In the genomic region with DNA sequence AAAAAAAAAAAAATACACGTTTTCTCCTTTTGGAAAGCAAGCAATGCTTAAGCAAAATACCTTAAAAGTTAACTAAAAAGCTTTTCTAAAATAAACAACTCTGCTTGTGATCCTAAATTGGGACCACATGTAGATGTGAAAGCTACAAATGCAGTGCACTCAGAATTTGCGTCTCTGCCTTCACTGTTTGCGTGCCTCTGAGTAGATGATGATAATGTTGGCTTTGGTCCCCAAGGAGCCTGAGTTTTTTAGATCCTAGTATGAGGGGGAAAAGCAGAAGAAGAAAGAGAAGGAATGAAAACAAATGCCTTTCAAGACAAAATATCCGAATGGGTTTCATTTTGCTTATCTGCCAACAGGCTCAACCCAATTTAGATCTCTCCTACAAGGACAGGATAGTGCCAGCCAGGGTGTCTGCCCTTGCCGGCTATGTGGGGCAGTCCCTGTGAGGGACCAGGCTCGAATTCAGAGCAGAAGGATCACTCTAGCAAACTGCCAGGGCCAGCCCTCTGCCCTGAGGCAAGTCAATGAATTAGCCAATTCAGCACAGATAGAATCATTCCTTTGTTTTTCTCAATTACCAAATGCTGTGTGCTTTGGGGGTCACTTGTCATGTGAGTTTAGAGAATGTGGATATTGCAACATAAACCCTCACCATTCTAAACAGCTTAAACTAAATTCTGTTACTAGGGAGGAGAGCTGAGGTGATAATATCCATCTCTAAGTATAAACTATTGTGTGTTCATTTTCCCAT, we compare ENCODE assay signal across 10 cellular contexts. TPM values are rescaled to one million over a fixed set of nuclear protein-coding genes. Genes with fewer than 3 reads are reported as not detected.
DNase-seq lines count a peak whose midpoint lies in the region; ATAC-seq, FAIRE-seq and TF ChIP-seq lines count a peak whose summit lies in the region.
"Had no signal": no experiment of that assay in that cellular context is flagged by ENCODE, and none has a peak within 500 bp of the region (broad histone marks: within the 10 kb centered on the region; RNA-seq: fewer than 3 reads in every experiment).

No MANE protein-coding gene starts in this region.

- no peak overlapping the region for H3K23ac ChIP-seq in H1 (ENCODE audit: insufficient read length)

- H3K4me3 Mint-ChIP-seq in stimulated activated effector memory CD8-positive, alpha-beta T cell treated with anti-CD3 and anti-CD28 coated beads, Interleukin-12 subunit alpha, Interleukin-12 subunit beta, amount 100 ng/mL, for 72 hours: no peak overlapping the region

- DNase-seq in A549 (ENCODE audit: low read depth in 1 of 2, low spot score in 1 of 2) (no peak), HuH-7.5 (ENCODE audit: low spot score) (peak; percentile 16), H1 (ENCODE audit: low read depth in 1 of 2, low spot score in 2 of 2) (no peak), activated T-cell treated with anti-CD3 and anti-CD28 coated beads for 4 hours (no peak), SKM-1 (lab: John Stamatoyannopoulos, UW; ENCODE audit: unreplicated experiment) (no peak)
- no peak for DNase-seq in activated T-cell treated with anti-CD3 and anti-CD28 coated beads, Interleukin-2, amount 50 U/mL, for 48 hours
- no peak for DNase-seq in stimulated activated effector memory CD8-positive, alpha-beta T cell treated with anti-CD3 and anti-CD28 coated beads, Interleukin-12 subunit alpha, Interleukin-12 subunit beta, amount 100 ng/mL, for 72 hours (ENCODE audit: low spot score in 2 of 2)
- DNase-seq: stimulated activated CD4-positive, alpha-beta T cell treated with anti-CD3 and anti-CD28 coated beads, Interleukin-12 subunit alpha, Interleukin-12 subunit beta, amount 100 ng/mL, for 4 hours had no signal

- no peak overlapping the region for H3K4me3 ChIP-seq in A549
- no peak overlapping the region for H3K4me3 ChIP-seq in H1 (ENCODE audit: extremely low read depth in 1 of 4, insufficient read depth in 2 of 4, low read depth in 3 of 4, low read length in 4 of 4)
- H3K4me3 ChIP-seq in liver (ENCODE audit: low read depth in 1 of 3, low read length in 3 of 3): no peak overlapping the region

- TF ChIP-seq EP300 in A549 (IDR thresholded peaks at IDR 0.05) (no peak), H1 (IDR thresholded peaks at IDR 0.05; ENCODE audit: borderline replicate concordance in 1 of 2, low read depth in 2 of 2, low read length in 2 of 2) (no peak)

- no peak overlapping the region for H2BK120ac ChIP-seq in H1 (replicated peaks; ENCODE audit: low read depth, low read length)

- no peak overlapping the region for H2BK5ac ChIP-seq in H1 (ENCODE audit: low read depth, low read length)

- H3K9ac ChIP-seq in H1 (replicated peaks in 1 of 4; ENCODE audit: extremely low read depth in 1 of 4, low read depth in 3 of 4, low read length in 3 of 4) (no peak overlapping the region), liver (ENCODE audit: low read depth in 1 of 2, low read length in 2 of 2) (no peak overlapping the region)

- H3K4me1 Mint-ChIP-seq in stimulated activated effector memory CD8-positive, alpha-beta T cell treated with anti-CD3 and anti-CD28 coated beads, Interleukin-12 subunit alpha, Interleukin-12 subunit beta, amount 100 ng/mL, for 72 hours: no peaks in the 10 kb centered on the region

- no peak overlapping the region for H4K8ac ChIP-seq in H1 (ENCODE audit: extremely low read depth, insufficient read depth, low read length)

- no peak overlapping the region for H2AK5ac ChIP-seq in H1 (ENCODE audit: low read depth, low read length)

- H4K5ac ChIP-seq in H1 (ENCODE audit: insufficient read length, low read depth, low read length): no peak overlapping the region

- no peak overlapping the region for H2AFZ ChIP-seq in H1 (ENCODE audit: low read length)

- no peak overlapping the region for H3K56ac ChIP-seq in H1 (replicated peaks; ENCODE audit: insufficient read length, low read depth, low read length)

- H3K79me1 ChIP-seq in H1 (ENCODE audit: low read depth, low read length): no peaks in the 10 kb centered on the region

- H3K9me3 ChIP-seq in A549 (no peaks in the 10 kb centered on the region), H1 (ENCODE audit: insufficient read depth in 2 of 2, low read depth in 1 of 2, low read length in 1 of 2) (no peaks in the 10 kb centered on the region), liver (ENCODE audit: control insufficient read depth in 4 of 4, low read length in 3 of 4) (no peaks in the 10 kb centered on the region)

- FAIRE-seq in A549 (lab: Jason Lieb, UNC) (peak; percentile 56), H1 (lab: Jason Lieb, UNC) (peak; percentile 24)

- POLR2A ChIA-PET in A549 (lab: Yijun Ruan, JAX): no interaction called here
- POLR2A ChIA-PET in H1 (lab: Charles Lee; ENCODE audit: partially characterized antibody): interaction anchor here (0.9 to 2.1 kb wide), 4 partner anchors 16 to 29 kb away, joined by 3 to 5 read pairs (median 4); a partner anchor contains a TSS

- TF ChIP-seq CTCF in A549 (IDR thresholded peaks at IDR 0.05): no peak
- TF ChIP-seq CTCF in H1 (IDR thresholded peaks at IDR 0.05; ENCODE audit: control extremely low read depth in 1 of 3, insufficient read depth in 1 of 3, low read depth in 1 of 3, low read length in 3 of 3): no peak
- TF ChIP-seq CTCF in liver (IDR thresholded peaks at IDR 0.05; ENCODE audit: low read depth, low read length, missing input control): no peak

- H3K27me3 ChIP-seq in H1 (replicated peaks in 1 of 4; ENCODE audit: control insufficient read depth in 3 of 4, extremely low read depth in 1 of 4, insufficient read depth in 3 of 4, low read length in 3 of 4): no peaks in the 10 kb centered on the region
- no peaks in the 10 kb centered on the region for H3K27me3 ChIP-seq in liver (ENCODE audit: control insufficient read depth in 4 of 4, insufficient read depth in 4 of 4, low read length in 3 of 4)

- TF ChIP-seq RAD21 in A549 (conservative IDR thresholded peaks at IDR 0.05 in 1 of 2, IDR thresholded peaks at IDR 0.05 in 1 of 2) (no peak), H1 (IDR thresholded peaks at IDR 0.05 in 1 of 2, conservative IDR thresholded peaks at IDR 0.05 in 1 of 2; ENCODE audit: low read depth in 2 of 2, low read length in 2 of 2) (no peak), liver (IDR thresholded peaks at IDR 0.05) (peak in 1 of 2 donors; percentile 24)

- CTCF ChIA-PET in A549 (lab: Yijun Ruan, JAX): interaction anchor here (0.8 to 16.6 kb wide), 17 partner anchors 8 to 326 kb away, joined by 3 to 374 read pairs (median 5); no protein-coding TSS in a partner anchor
- CTCF ChIA-PET in H1 (lab: Charles Lee; ENCODE audit: partially characterized antibody): interaction anchor here (0.7 to 2.5 kb wide), 13 partner anchors 7 to 462 kb away, joined by 3 to 17 read pairs (median 4); no protein-coding TSS in a partner anchor

- H3K79me2 ChIP-seq in H1 (ENCODE audit: control insufficient read depth in 1 of 2, insufficient read depth in 2 of 2, low read length in 2 of 2): no peaks in the 10 kb centered on the region

- TF ChIP-seq POLR2A in A549 (IDR thresholded peaks at IDR 0.05; ENCODE audit: low read length) (no peak), H1 (IDR thresholded peaks at IDR 0.05; ENCODE audit: control extremely low read depth in 1 of 2, low read depth in 2 of 2, low read length in 2 of 2) (no peak)

- peak overlapping the region; percentile 17 for H4K91ac ChIP-seq in H1 (replicated peaks; ENCODE audit: insufficient read length, low read length)

- H2BK20ac ChIP-seq in H1 (ENCODE audit: low read length): 0 out of 2 replicates have a peak overlapping the region, but pooled peaks have one; percentile 72

- H2BK15ac ChIP-seq in H1 (ENCODE audit: low read length): no peak overlapping the region

- H3K27ac Mint-ChIP-seq in stimulated activated effector memory CD8-positive, alpha-beta T cell treated with anti-CD3 and anti-CD28 coated beads, Interleukin-12 subunit alpha, Interleukin-12 subunit beta, amount 100 ng/mL, for 72 hours: no peak overlapping the region

- H3K36me3 ChIP-seq in H1 (ENCODE audit: control insufficient read depth in 2 of 4, insufficient read depth in 4 of 4, low read length in 3 of 4) (no peaks in the 10 kb centered on the region), liver (ENCODE audit: control insufficient read depth in 4 of 4, insufficient read depth in 3 of 4, low read depth in 1 of 4, low read length in 3 of 4) (no peaks in the 10 kb centered on the region)

- H3K9me3 Mint-ChIP-seq in stimulated activated effector memory CD8-positive, alpha-beta T cell treated with anti-CD3 and anti-CD28 coated beads, Interleukin-12 subunit alpha, Interleukin-12 subunit beta, amount 100 ng/mL, for 72 hours: no peaks in the 10 kb centered on the region

- H3K36me3 Mint-ChIP-seq in stimulated activated effector memory CD8-positive, alpha-beta T cell treated with anti-CD3 and anti-CD28 coated beads, Interleukin-12 subunit alpha, Interleukin-12 subunit beta, amount 100 ng/mL, for 72 hours: no peaks in the 10 kb centered on the region

- peak overlapping the region; percentile 51; the same call in 1 of the 2 replicates for H2BK12ac ChIP-seq in H1 (ENCODE audit: low read depth, low read length)

- H3K27ac ChIP-seq in A549 (peak overlapping the region; percentile 4 to 13; a peak in 3 of 6 replicates), H1 (ENCODE audit: low read depth, low read length) (no peak overlapping the region), liver (ENCODE audit: low read depth in 1 of 2, low read length in 2 of 2) (no peak overlapping the region)
- H3K27ac ChIP-seq: C4-2B had no signal

- H3K14ac ChIP-seq in H1 (ENCODE audit: insufficient read length): no peak overlapping the region

- 46% methylated on average over 6 of the region's 6 CpGs for WGBS in A549 (ENCODE audit: missing lambda C conversion rate)
- WGBS in H1 (ENCODE audit: extremely low coverage in 1 of 2, insufficient coverage in 1 of 2, insufficient read length in 1 of 2, insufficient replicate concordance in 2 of 2, low coverage in 1 of 2, low lambda C conversion rate in 2 of 2, missing lambda C conversion rate in 1 of 2), 2 experiments: 69% methylated on average over 6 of the region's 6 CpGs; no CpG with 5 or more reads in 1 of the 2 experiments
- WGBS in liver: 44% methylated on average over 6 of the region's 6 CpGs

- no peak overlapping the region for H3K18ac ChIP-seq in H1 (ENCODE audit: extremely low read depth, low read length)

- H4K20me1 ChIP-seq in H1 (replicated peaks in 1 of 2; ENCODE audit: control insufficient read depth in 1 of 2, insufficient read depth in 2 of 2, low read length in 2 of 2): no peaks in the 10 kb centered on the region

- H3K4me1 ChIP-seq in A549 (peaks cover 22% of the 10 kb centered on the region; the same call in 2 of the 3 replicates), H1 (replicated peaks in 1 of 4; ENCODE audit: control insufficient read depth in 3 of 4, insufficient read depth in 4 of 4, low read length in 3 of 4) (peaks cover 5 to 16% (median 7%) of the 10 kb centered on the region in 4 experiments), liver (ENCODE audit: control insufficient read depth in 4 of 4, insufficient read depth in 4 of 4, low read length in 3 of 4) (peaks cover 0 to 8% (median 2%) of the 10 kb centered on the region in 4 donors)

- no peak overlapping the region for H3K4ac ChIP-seq in H1 (replicated peaks; ENCODE audit: insufficient read length, low read depth, low read length)

- H3K23me2 ChIP-seq in H1 (ENCODE audit: low read depth, low read length): no peaks in the 10 kb centered on the region; the same call in 1 of the 2 replicates

- H3K4me2 ChIP-seq in A549 (no peak overlapping the region), H1 (ENCODE audit: insufficient read depth in 1 of 2, low read depth in 2 of 2, low read length in 2 of 2) (no peak overlapping the region)

- ATAC-seq in A549: peak in 1 of 2 experiments; percentile 56; a peak in 3 of 6 replicates
- no peak for ATAC-seq in stimulated activated effector memory CD8-positive, alpha-beta T cell treated with anti-CD3 and anti-CD28 coated beads, Interleukin-12 subunit alpha, Interleukin-12 subunit beta, amount 100 ng/mL, for 72 hours

RNA-seq across cellular contexts. Expression of a gene that starts 28.5 kb away (rescaled TPM):
- polyA plus RNA-seq in A549 (2011; rRNA removed) (9.4 and 10.5 TPM in 2 replicates), A549 (2017; fragmentation: RNase III; extraction: RNeasy Plus Mini Kit Qiagen cat#74134 plus additional on column Dnase treatment) (0.72 to 1.7 TPM (median 1.4 TPM) in 3 replicates), H1 (2011; rRNA removed) (11.4 and 18.7 TPM in 2 replicates), liver (10 to 100 TPM in 1 of 2 donors, 1 to 10 TPM in 1; 2.9 to 13.4 TPM)
- 0.60 and 0.67 TPM in 2 replicates for polyA plus RNA-seq in A549 (2012; cell fraction: cytosol; rRNA removed)
- polyA plus RNA-seq in A549 (2012; cell fraction: nucleus; rRNA removed): 0.31 and 0.64 TPM in 2 replicates
- 2.6 and 6.0 TPM in 2 replicates for polyA minus RNA-seq in A549 (2011; rRNA and poly(A)+ RNA removed)
- total RNA-seq in H1 (2021; fragmentation: NEBNext Ultra II Directional; extraction: Animal tissue kit (Norgen Biotek cat#: 25700)): 16.9 and 19.9 TPM in 2 replicates
- 20.3 TPM for polyA plus RNA-seq in H1 (2011; cell fraction: cytosol; rRNA removed)
- polyA plus RNA-seq in H1 (2011; cell fraction: nucleus; rRNA removed): 17.6 TPM
- 22.0 to 27.0 TPM (median 26.1 TPM) in 4 replicates for polyA plus RNA-seq in H1 (2012, experiment 1 of 2)
- polyA plus RNA-seq in H1 (2012, experiment 2 of 2): 10.4 TPM
- polyA plus RNA-seq in H1 (2013, experiment 1 of 2): 18.7 TPM
- polyA plus RNA-seq in H1 (2013, experiment 2 of 2): 22.5 TPM
- polyA minus RNA-seq in H1 (2011; rRNA and poly(A)+ RNA removed): 17.3 and 23.7 TPM in 2 replicates
- polyA minus RNA-seq in H1 (2011; cell fraction: cytosol; rRNA and poly(A)+ RNA removed): 8.5 TPM
- 13.5 TPM for polyA minus RNA-seq in H1 (2011; cell fraction: nucleus; rRNA and poly(A)+ RNA removed)
- total RNA-seq in liver: 10 to 100 TPM in 1 of 2 donors, 1 to 10 TPM in 1; 7.5 to 12.6 TPM

RNA-seq across cellular contexts. Expression of a gene that starts 47.8 kb away (rescaled TPM):
- polyA plus RNA-seq in A549 (2011; rRNA removed) (10.5 and 11.0 TPM in 2 replicates), A549 (2017; fragmentation: RNase III; extraction: RNeasy Plus Mini Kit Qiagen cat#74134 plus additional on column Dnase treatment) (3.4 to 4.4 TPM (median 3.5 TPM) in 3 replicates), H1 (2011; rRNA removed) (0.12 and 0.33 TPM in 2 replicates), liver (under 1 TPM; 0.46 to 0.54 TPM)
- polyA plus RNA-seq in A549 (2012; cell fraction: cytosol; rRNA removed): 2.1 and 3.2 TPM in 2 replicates
- 1.0 and 1.5 TPM in 2 replicates for polyA plus RNA-seq in A549 (2012; cell fraction: nucleus; rRNA removed)
- 19.5 and 21.2 TPM in 2 replicates for polyA minus RNA-seq in A549 (2011; rRNA and poly(A)+ RNA removed)
- 0.57 and 1.1 TPM in 2 replicates for total RNA-seq in H1 (2021; fragmentation: NEBNext Ultra II Directional; extraction: Animal tissue kit (Norgen Biotek cat#: 25700))
- polyA plus RNA-seq in H1 (2011; cell fraction: cytosol; rRNA removed): 0.21 TPM
- 1.4 TPM for polyA plus RNA-seq in H1 (2011; cell fraction: nucleus; rRNA removed)
- 0.31 to 1.3 TPM (median 0.62 TPM) in 4 replicates for polyA plus RNA-seq in H1 (2012, experiment 1 of 2)
- polyA plus RNA-seq in H1 (2012, experiment 2 of 2): 0.07 TPM
- polyA plus RNA-seq in H1 (2013, experiment 1 of 2): 0.53 TPM
- 0.92 TPM for polyA plus RNA-seq in H1 (2013, experiment 2 of 2)
- polyA minus RNA-seq in H1 (2011; rRNA and poly(A)+ RNA removed): 0.44 and 2.6 TPM in 2 replicates
- 0.07 TPM for polyA minus RNA-seq in H1 (2011; cell fraction: cytosol; rRNA and poly(A)+ RNA removed)
- polyA minus RNA-seq in H1 (2011; cell fraction: nucleus; rRNA and poly(A)+ RNA removed): 0.50 TPM
- total RNA-seq in liver: 1 to 10 TPM in 1 of 2 donors, under 1 TPM in 1; under 0.01 to 1.6 TPM

RNA-seq across cellular contexts. Expression of a gene that starts 54.7 kb away (rescaled TPM):
- 39.3 and 41.4 TPM in 2 replicates for polyA plus RNA-seq in A549 (2011; rRNA removed)
- polyA plus RNA-seq in A549 (2012; cell fraction: cytosol; rRNA removed): 14.2 and 14.5 TPM in 2 replicates
- polyA plus RNA-seq in A549 (2012; cell fraction: nucleus; rRNA removed): 7.4 and 13.7 TPM in 2 replicates
- 90.9 to 121 TPM (median 121 TPM) in 3 replicates for polyA plus RNA-seq in A549 (2017; fragmentation: RNase III; extraction: RNeasy Plus Mini Kit Qiagen cat#74134 plus additional on column Dnase treatment)
- 9.8 and 10.6 TPM in 2 replicates for polyA minus RNA-seq in A549 (2011; rRNA and poly(A)+ RNA removed)
- total RNA-seq in H1 (2021; fragmentation: NEBNext Ultra II Directional; extraction: Animal tissue kit (Norgen Biotek cat#: 25700)): 112 TPM in 2 replicates
- polyA plus RNA-seq in H1 (2011; rRNA removed): 6.9 and 8.1 TPM in 2 replicates
- 12.0 TPM for polyA plus RNA-seq in H1 (2011; cell fraction: cytosol; rRNA removed)
- 6.0 TPM for polyA plus RNA-seq in H1 (2011; cell fraction: nucleus; rRNA removed)
- polyA plus RNA-seq in H1 (2012, experiment 1 of 2): 33.0 to 62.2 TPM (median 37.2 TPM) in 4 replicates
- polyA plus RNA-seq in H1 (2012, experiment 2 of 2): 1.5 TPM
- 24.4 TPM for polyA plus RNA-seq in H1 (2013, experiment 1 of 2)
- polyA plus RNA-seq in H1 (2013, experiment 2 of 2): 26.7 TPM
- 12.2 and 15.2 TPM in 2 replicates for polyA minus RNA-seq in H1 (2011; rRNA and poly(A)+ RNA removed)
- 14.7 TPM for polyA minus RNA-seq in H1 (2011; cell fraction: cytosol; rRNA and poly(A)+ RNA removed)
- 15.6 TPM for polyA minus RNA-seq in H1 (2011; cell fraction: nucleus; rRNA and poly(A)+ RNA removed)
- 10 to 100 TPM in 1 of 2 donors, under 1 TPM in 1; 0.42 to 20.6 TPM for total RNA-seq in liver
- 1 to 10 TPM in 1 of 2 donors, under 1 TPM in 1; 0.46 to 1.5 TPM for polyA plus RNA-seq in liver

Comparison
In these comparisons a context has a peak if more than half of its experiments do, and no peak if none do; other contexts are left out.
1. H3K27ac ChIP-seq: peak in A549 (2 of 2); none in H1 (single experiment) and liver (0 of 2).